Comparison of ENCODE assay signal across 1 cellular context in genomic region chr19:4182082-4182926, GRCh38.
TF ChIP-seq lines count a peak whose summit lies in the region.

ANKRD24 (plus strand) TSS chr19:4182689; CDS start chr19:4186426, 3,737 bp downstream.
SIRT6 (minus strand) TSS chr19:4182563; CDS start chr19:4182539, 24 bp downstream.

TF ChIP-seq in HepG2, 621 proteins besides CTCF, POLR2A, EP300 and RAD21 (continued from another document):
- TF ChIP-seq ZNF556 (CRISPR knock-in tag; IDR thresholded peaks at IDR 0.05; ENCODE audit: borderline replicate concordance) (peak; percentile 65; the same call in 1 of the 2 replicates), MTF2 (CRISPR knock-in tag; IDR thresholded peaks at IDR 0.05; ENCODE audit: borderline replicate concordance) (no peak), TFE3 (CRISPR knock-in tag; IDR thresholded peaks at IDR 0.05) (peak; percentile 39; the same call in 1 of the 2 replicates), ATF1 (CRISPR knock-in tag; IDR thresholded peaks at IDR 0.05) (peak; percentile 78), KLF11 (CRISPR knock-in tag; IDR thresholded peaks at IDR 0.05) (no peak), GMEB2 (CRISPR knock-in tag; IDR thresholded peaks at IDR 0.05; ENCODE audit: low read depth) (peak; percentile 59; the same call in 1 of the 2 replicates), REXO4 (CRISPR knock-in tag; IDR thresholded peaks at IDR 0.05; ENCODE audit: borderline replicate concordance) (no peak), HNRNPLL (IDR thresholded peaks at IDR 0.05; ENCODE audit: low read depth, low read length, poor library complexity, severe bottlenecking) (peak; percentile 81), ZNF569 (CRISPR knock-in tag; IDR thresholded peaks at IDR 0.05; ENCODE audit: borderline replicate concordance) (no peak), SRSF9 (IDR thresholded peaks at IDR 0.05; ENCODE audit: borderline replicate concordance, insufficient read depth, low read depth, low read length, poor library complexity, severe bottlenecking) (no peak), ZBTB1 (CRISPR knock-in tag; IDR thresholded peaks at IDR 0.05; ENCODE audit: borderline replicate concordance) (no peak)
